Comparison of ENCODE assay signal across 1 cellular context in genomic region chr2:98761909-98762308, GRCh38.
TF ChIP-seq lines count a peak whose summit lies in the region.

No MANE protein-coding gene starts in this region.

TF ChIP-seq in HepG2, 621 proteins besides CTCF, POLR2A, EP300 and RAD21 (continued from another document):
- TF ChIP-seq ATF2 (CRISPR knock-in tag; IDR thresholded peaks at IDR 0.05): no peak
